ENCODE assay signal across 1 cellular context in the genomic region with DNA sequence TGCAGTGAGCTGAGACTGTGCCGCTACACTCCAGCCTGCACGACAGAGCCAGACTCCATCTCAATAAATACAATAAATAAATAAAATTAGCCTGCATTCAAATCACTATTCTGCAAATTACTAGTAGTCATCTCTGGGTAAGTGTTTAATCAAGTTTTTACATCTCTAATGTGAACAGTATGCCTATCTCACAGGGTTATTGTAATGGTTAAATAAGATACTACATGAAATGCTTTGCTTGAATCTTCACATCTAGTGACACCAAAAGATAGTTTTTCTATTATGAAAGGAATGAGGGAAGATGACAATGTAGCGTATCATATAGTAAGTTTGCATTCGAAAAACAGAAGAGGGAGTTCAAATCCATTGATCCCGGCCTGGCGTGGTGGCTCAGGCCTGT.
TF ChIP-seq lines count a peak whose summit lies in the region.

No MANE protein-coding gene starts in this region.

TF ChIP-seq in GM12878, 131 proteins besides CTCF, POLR2A, EP300 and RAD21:
- TF ChIP-seq ASH2L (IDR thresholded peaks at IDR 0.05; ENCODE audit: borderline replicate concordance, low read depth): no peak
- no peak for TF ChIP-seq CBX5 (IDR thresholded peaks at IDR 0.05; ENCODE audit: low read depth)
